Comparison of ENCODE assay signal across 29 cellular contexts in genomic region chr7:122684504-122684903, GRCh38. TPM values are rescaled to one million over a fixed set of nuclear protein-coding genes. Genes with fewer than 3 reads are reported as not detected.
DNase-seq lines count a peak whose midpoint lies in the region; ATAC-seq, FAIRE-seq and TF ChIP-seq lines count a peak whose summit lies in the region.
"Had no signal": no experiment of that assay in that cellular context is flagged by ENCODE, and none has a peak within 500 bp of the region (broad histone marks: within the 10 kb centered on the region; RNA-seq: fewer than 3 reads in every experiment).

No MANE protein-coding gene starts in this region.

- H3K27me3 ChIP-seq in pancreas (no peaks in the 10 kb centered on the region), heart left ventricle (no peaks in the 10 kb centered on the region)
- H3K27me3 ChIP-seq: BLaER1 had no signal

- H3K27ac ChIP-seq in VCaP, result 0 out of 2 replicates have a peak overlapping the region, but pooled peaks have one; percentile 3
- peak overlapping the region in 1 of 4 donors; percentile 2 for H3K27ac ChIP-seq in pancreas
- H3K27ac ChIP-seq in heart left ventricle, result no peak overlapping the region
- H3K27ac ChIP-seq: BLaER1 had no signal

- DNase-seq in NCI-H82 (lab: John Stamatoyannopoulos, UW) (peak; percentile 18), pancreas (no peak), heart left ventricle (no peak), left colon (no peak)
- DNase-seq: 8988T; ACHN; BE2C; C1 segment of cervical spinal cord; CD4-positive, alpha-beta memory T cell; CD4-positive, CD25-positive, alpha-beta regulatory T cell; CD8-positive, alpha-beta memory T cell; COR-L47; DMS 273 treated with DMSO at 0.1 percent for 48 hours; DMS153; DMS53; DMS79; DND-41; EL; GDM1 had no signal

- ATAC-seq in pancreas (peak; percentile 53 to 74 (median 64)), heart left ventricle (no peak), HG02678 (IDR thresholded peaks at IDR 0.05; ENCODE audit: unreplicated experiment) (no peak), left colon (no peak)
- ATAC-seq: GM12878 had no signal

- no peaks in the 10 kb centered on the region for H3K36me3 ChIP-seq in pancreas
- no peaks in the 10 kb centered on the region for H3K36me3 ChIP-seq in heart left ventricle
- H3K36me3 ChIP-seq: BE2C, BLaER1 had no signal

- intact Hi-C loops in pancreas (cut with DNase I) (no loop called here), heart left ventricle (cut with DNase I) (no loop called here), left colon (cut with DNase I, micrococcal nuclease) (no loop called here)

- WGBS in pancreas, 2 donors, result 32 to 38% methylated on average over 2 of the region's 2 CpGs
- whole genome bisulfite sequencing in heart left ventricle, 4 donors, result 83 to 91% (median 88%) methylated on average over 2 of the region's 2 CpGs

- no peak for TF ChIP-seq POLR2A in heart left ventricle (IDR thresholded peaks at IDR 0.05)

- H3K4me3 ChIP-seq in pancreas (no peak overlapping the region), heart left ventricle (no peak overlapping the region)
- H3K4me3 ChIP-seq: BLaER1, GM12878 had no signal

- FAIRE-seq in pancreas (lab: Jason Lieb, UNC), result no peak
- FAIRE-seq: GM12878, GM12892, GM18507 had no signal

- TF ChIP-seq CTCF in VCaP (conservative IDR thresholded peaks at IDR 0.05) (no peak), pancreas (IDR thresholded peaks at IDR 0.05) (no peak), heart left ventricle (IDR thresholded peaks at IDR 0.05) (no peak)

- H3K9me3 ChIP-seq in pancreas, result no peaks in the 10 kb centered on the region
- no peaks in the 10 kb centered on the region for H3K9me3 ChIP-seq in heart left ventricle
- H3K9me3 ChIP-seq: BE2C, BLaER1 had no signal

- H3K4me1 ChIP-seq in pancreas (peaks cover 6 to 11% (median 9%) of the 10 kb centered on the region in 3 donors), heart left ventricle (peaks cover 0 to 5% (median 0%) of the 10 kb centered on the region in 12 donors)
- H3K4me1 ChIP-seq: BE2C, BLaER1 had no signal

RNA-seq across cellular contexts. Expression of gene RNF133, which starts 14.4 kb away (rescaled TPM):
- total RNA-seq in pancreas (1 to 10 TPM in 2 of 6 donors, under 1 TPM in 4; 0.52 to 1.4 (median 0.86) TPM), heart left ventricle (under 1 TPM in 6 of 9 donors, not detected in 3; 0.19 to 0.69 (median 0.38) TPM), left colon (1 to 10 TPM in 1 of 2 donors, under 1 TPM in 1; 0.53 to 1.3 TPM)
- polyA plus RNA-seq in pancreas (under 1 TPM in 1 of 2 donors, not detected in 1; 0.07 TPM), heart left ventricle (under 1 TPM in 1 of 2 donors, not detected in 1; 0.06 TPM)
- total RNA-seq: CD4-positive, alpha-beta memory T cell; CD4-positive, CD25-positive, alpha-beta regulatory T cell; CD8-positive, alpha-beta memory T cell; Daoy; G401; GM12878 had no signal
- polyA plus RNA-seq: AG04450; CD14-positive monocyte; CD4-positive, alpha-beta memory T cell; CD4-positive, CD25-positive, alpha-beta regulatory T cell; CD8-positive, alpha-beta memory T cell had no signal

RNA-seq across cellular contexts. Expression of gene RNF148, which starts 18.2 kb away (rescaled TPM):
- total RNA-seq in pancreas, result 1 to 10 TPM in 4 of 6 donors, under 1 TPM in 2; 0.67 to 1.7 (median 1.2) TPM
- polyA plus RNA-seq in pancreas, result under 1 TPM; 0.28 to 0.34 TPM
- total RNA-seq in heart left ventricle, result under 1 TPM in 3 of 9 donors, not detected in 6; 0.20 to 0.40 (median 0.29) TPM
- polyA plus RNA-seq in heart left ventricle, result under 1 TPM; 0.08 to 0.19 TPM
- total RNA-seq in left colon, result 1 to 10 TPM in 1 of 2 donors, under 1 TPM in 1; 0.25 to 1.0 TPM
- total RNA-seq: CD4-positive, alpha-beta memory T cell; CD4-positive, CD25-positive, alpha-beta regulatory T cell; CD8-positive, alpha-beta memory T cell; Daoy; G401 had no signal
- polyA plus RNA-seq: AG04450; CD14-positive monocyte; CD4-positive, alpha-beta memory T cell; CD4-positive, CD25-positive, alpha-beta regulatory T cell; CD8-positive, alpha-beta memory T cell had no signal

Comparison
In these comparisons a context has a peak if more than half of its experiments do, and no peak if none do; other contexts are left out.
1. ATAC-seq: peak in pancreas (4 of 4); none in heart left ventricle (0 of 4), HG02678 (single experiment) and left colon (single experiment).